ENCODE assay signal across 9 cellular contexts in genomic region chr13:108609353-108609752, GRCh38. TPM values are rescaled to one million over a fixed set of nuclear protein-coding genes. Genes with fewer than 3 reads are reported as not detected.
DNase-seq lines count a peak whose midpoint lies in the region; ATAC-seq and TF ChIP-seq lines count a peak whose summit lies in the region.
"Had no signal": no experiment of that assay in that cellular context is flagged by ENCODE, and none has a peak within 500 bp of the region (broad histone marks: within the 10 kb centered on the region; RNA-seq: fewer than 3 reads in every experiment).

No MANE protein-coding gene starts in this region.

- H3K36me3 Mint-ChIP-seq in MCF 10A (ENCODE audit: insufficient read depth, unreplicated experiment): no peaks in the 10 kb centered on the region

- H3K4me1 ChIP-seq in breast epithelium (no peaks in the 10 kb centered on the region), foreskin keratinocyte (no peaks in the 10 kb centered on the region), uterus (no peaks in the 10 kb centered on the region)

- H3K27ac ChIP-seq in breast epithelium (no peak overlapping the region), foreskin keratinocyte (no peak overlapping the region), uterus (no peak overlapping the region)

- H3K4me3 Mint-ChIP-seq in MCF 10A (ENCODE audit: unreplicated experiment): no peak overlapping the region

- no peak for ATAC-seq in foreskin keratinocyte

- H3K27me3 ChIP-seq in breast epithelium (no peaks in the 10 kb centered on the region), foreskin keratinocyte (no peaks in the 10 kb centered on the region), uterus (no peaks in the 10 kb centered on the region)

- peaks cover 57% of the 10 kb centered on the region for H3K27me3 Mint-ChIP-seq in MCF 10A (ENCODE audit: insufficient read depth, unreplicated experiment)

- H3K36me3 ChIP-seq in breast epithelium (no peaks in the 10 kb centered on the region), uterus (no peaks in the 10 kb centered on the region)

- no peak for TF ChIP-seq POLR2A in breast epithelium (IDR thresholded peaks at IDR 0.05)
- TF ChIP-seq POLR2A in uterus (IDR thresholded peaks at IDR 0.05): no peak

- DNase-seq in MCF 10A (ENCODE audit: unreplicated experiment): peak; percentile 53
- DNase-seq in breast epithelium (ENCODE audit: low spot score in 2 of 2): no peak
- DNase-seq in RKO (ENCODE audit: low spot score): peak; percentile 49
- DNase-seq in foreskin keratinocyte: no peak
- DNase-seq in uterus: no peak
- no peak for DNase-seq in HK-2 (ENCODE audit: unreplicated experiment)
- DNase-seq in NCI-H226: no peak
- no peak for DNase-seq in NCI-H510A treated with DMSO at 0.1 percent for 48 hours (lab: John Stamatoyannopoulos, UW)
- DNase-seq: COR-L47 had no signal

- TF ChIP-seq CTCF in MCF 10A (IDR thresholded peaks at IDR 0.05; ENCODE audit: unreplicated experiment) (peak; percentile 47), breast epithelium (IDR thresholded peaks at IDR 0.05) (peak in 1 of 3 donors; percentile 15), foreskin keratinocyte (conservative IDR thresholded peaks at IDR 0.05) (peak; percentile 16), uterus (IDR thresholded peaks at IDR 0.05) (peak in 3 of 4 experiments; percentile 11 to 33 (median 17))

- H3K27ac Mint-ChIP-seq in MCF 10A (ENCODE audit: low read depth, unreplicated experiment): no peak overlapping the region

- CTCF ChIA-PET in MCF 10A (lab: Yijun Ruan, JAX): interaction anchor here (0.6 to 5.2 kb wide), 22 partner anchors 8 to 412 kb away, joined by 3 to 121 read pairs (median 4); no protein-coding TSS in a partner anchor

- intact Hi-C loops in MCF 10A (cut with micrococcal nuclease): loop anchor here (1.0 kb wide), 1 partner anchor 286 kb away; no protein-coding TSS in a partner anchor
- intact Hi-C loops in breast epithelium (cut with DNase I; ENCODE audit: low total_unique reads): no loop called here
- intact Hi-C loops in uterus (cut with DNase I; ENCODE audit: low total_unique reads): no loop called here

- no peaks in the 10 kb centered on the region for H3K4me1 Mint-ChIP-seq in MCF 10A (ENCODE audit: insufficient read depth, unreplicated experiment)

- H3K9me3 ChIP-seq in breast epithelium (peaks cover 6 to 11% of the 10 kb centered on the region in 2 donors), uterus (no peaks in the 10 kb centered on the region)

- H3K4me3 ChIP-seq in breast epithelium: no peak overlapping the region
- no peak overlapping the region for H3K4me3 ChIP-seq in uterus

- H3K9me3 Mint-ChIP-seq in MCF 10A (ENCODE audit: unreplicated experiment): no peaks in the 10 kb centered on the region

- POLR2A ChIA-PET in MCF 10A (lab: Yijun Ruan, JAX): interaction anchor here (0.6 to 0.7 kb wide), 2 partner anchors 258 to 293 kb away, joined by 3 read pairs; no protein-coding TSS in a partner anchor

- no TSS peak for BruUV-seq in MCF 10A (replicated peaks; lab: Mats Ljungman, UMichigan)

RNA-seq across cellular contexts. Expression of gene MYO16, which starts 20.1 kb away (rescaled TPM):
- total RNA-seq in MCF 10A (2022) (not detected in 2 replicates), breast epithelium (under 1 TPM; 0.15 to 0.48 (median 0.33) TPM), foreskin keratinocyte (0.03 and 0.04 TPM in 2 replicates), uterus (under 1 TPM in 2 of 4 donors, not detected in 2; 0.35 to 0.88 TPM)
- polyA plus RNA-seq in foreskin keratinocyte: 0.01 and 0.03 TPM in 2 replicates

Comparison
In these comparisons a context has a peak if more than half of its experiments do, and no peak if none do; other contexts are left out.
1. DNase-seq: peak in MCF 10A (single experiment) and RKO (single experiment); none in breast epithelium (0 of 2), foreskin keratinocyte (0 of 2), uterus (0 of 2), HK-2 (single experiment), NCI-H226 (single experiment) and NCI-H510A treated with DMSO at 0.1 percent for 48 hours (single experiment).